ENCODE assay signal across 19 cellular contexts in genomic region chrX:122625821-122626220, GRCh38.
DNase-seq lines count a peak whose midpoint lies in the region; ATAC-seq and TF ChIP-seq lines count a peak whose summit lies in the region.
"Had no signal": no experiment of that assay in that cellular context is flagged by ENCODE, and none has a peak within 500 bp of the region (broad histone marks: within the 10 kb centered on the region; RNA-seq: fewer than 3 reads in every experiment).

No MANE protein-coding gene starts in this region.

- no peak overlapping the region for H3K4me3 ChIP-seq in IMR-90 (ENCODE audit: insufficient read depth, low read depth, low read length)
- no peak overlapping the region for H3K4me3 ChIP-seq in epithelial cell of proximal tubule (ENCODE audit: low read depth, low read length)
- no peak overlapping the region for H3K4me3 ChIP-seq in retinal pigment epithelial cell (ENCODE audit: low read length)
- no peak overlapping the region for H3K4me3 ChIP-seq in prostate gland
- H3K4me3 ChIP-seq: right atrium auricular region, tibial artery had no signal

- H4K5ac ChIP-seq in IMR-90 (ENCODE audit: low read depth, low read length), result no peak overlapping the region

- no peak overlapping the region for H2BK15ac ChIP-seq in IMR-90 (ENCODE audit: low read depth, low read length)

- H3K27me3 ChIP-seq in IMR-90 (ENCODE audit: control insufficient read depth, insufficient read depth, low read length), result no peaks in the 10 kb centered on the region
- no peaks in the 10 kb centered on the region for H3K27me3 ChIP-seq in prostate gland (replicated peaks; ENCODE audit: insufficient read depth)
- H3K27me3 ChIP-seq: right atrium auricular region, tibial artery had no signal

- in situ Hi-C loops in IMR-90 (cut with MboI; ENCODE audit: low sequenced_read_pairs), result no loop called here

- no peaks in the 10 kb centered on the region for H3K9me3 ChIP-seq in IMR-90 (ENCODE audit: control insufficient read depth, insufficient read depth, low read length)
- H3K9me3 ChIP-seq in prostate gland, result no peaks in the 10 kb centered on the region
- H3K9me3 ChIP-seq: right atrium auricular region, tibial artery had no signal

- H2BK20ac ChIP-seq in IMR-90 (ENCODE audit: low read depth, low read length), result no peak overlapping the region

- no peaks in the 10 kb centered on the region for H3K79me1 ChIP-seq in IMR-90 (ENCODE audit: low read depth in 1 of 2, low read length in 2 of 2)

- TF ChIP-seq RAD21 in IMR-90 (IDR thresholded peaks at IDR 0.05; ENCODE audit: low read length), result no peak

- TF ChIP-seq CTCF in IMR-90 (conservative IDR thresholded peaks at IDR 0.05; ENCODE audit: low read depth, low read length), result no peak
- no peak for TF ChIP-seq CTCF in epithelial cell of proximal tubule (conservative IDR thresholded peaks at IDR 0.05; ENCODE audit: low read depth, low read length)
- TF ChIP-seq CTCF in retinal pigment epithelial cell (conservative IDR thresholded peaks at IDR 0.05; ENCODE audit: low read depth, low read length), result no peak
- no peak for TF ChIP-seq CTCF in prostate gland (IDR thresholded peaks at IDR 0.05)

- H3K9ac ChIP-seq in IMR-90 (ENCODE audit: low read depth, low read length), result no peak overlapping the region

- CTCF ChIA-PET in IMR-90 (lab: Yijun Ruan, JAX), result no interaction called here

- H4K91ac ChIP-seq in IMR-90 (ENCODE audit: insufficient read depth, low read depth, low read length), result no peak overlapping the region

- H3K14ac ChIP-seq in IMR-90 (replicated peaks; ENCODE audit: low read depth, low read length), result no peak overlapping the region

- no peak overlapping the region for H3K4ac ChIP-seq in IMR-90 (ENCODE audit: low read depth, low read length)

- no peak overlapping the region for H2BK5ac ChIP-seq in IMR-90 (ENCODE audit: low read depth, low read length, poor library complexity, severe bottlenecking)

- no peak overlapping the region for H3K23ac ChIP-seq in IMR-90 (ENCODE audit: low read depth, low read length)

- POLR2A ChIA-PET in IMR-90 (lab: Charles Lee; ENCODE audit: unreplicated experiment), result no interaction called here

- H3K4me1 ChIP-seq in IMR-90 (ENCODE audit: control insufficient read depth, insufficient read depth, low read length) (no peaks in the 10 kb centered on the region), prostate gland (replicated peaks) (no peaks in the 10 kb centered on the region)
- H3K4me1 ChIP-seq: right atrium auricular region, tibial artery had no signal

- H3K9me1 ChIP-seq in IMR-90 (ENCODE audit: insufficient read depth, low read length), result no peaks in the 10 kb centered on the region

- intact Hi-C loops in IMR-90 (cut with micrococcal nuclease), result no loop called here
- intact Hi-C loops in prostate gland (cut with DNase I), result no loop called here

- no peak overlapping the region for H4K8ac ChIP-seq in IMR-90 (ENCODE audit: low read depth in 2 of 2, low read length in 2 of 2)

- no peak overlapping the region for H3K18ac ChIP-seq in IMR-90 (ENCODE audit: low read depth, low read length)

- dilution Hi-C loops in IMR-90 (cut with HindIII; ENCODE audit: low sequenced_read_pairs, unreplicated experiment), result no loop called here

- no peak for TF ChIP-seq POLR2A in IMR-90 (IDR thresholded peaks at IDR 0.05; ENCODE audit: low read depth, low read length)
- no peak for TF ChIP-seq POLR2A in prostate gland (IDR thresholded peaks at IDR 0.05)

- no peak overlapping the region for H2AK5ac ChIP-seq in IMR-90 (ENCODE audit: low read depth, low read length)

- DNase-seq in GM04503 (ENCODE audit: low read depth) (peak; percentile 57), IMR-90 (peak; percentile 38), epithelial cell of proximal tubule (ENCODE audit: low read depth) (peak; percentile 15), retinal pigment epithelial cell (ENCODE audit: low read depth) (peak; percentile 18), prostate gland (ENCODE audit: low spot score) (no peak), activated T-cell treated with anti-CD3 and anti-CD28 coated beads for 4 hours (no peak), T-helper 9 cell (no peak)
- DNase-seq: activated CD8-positive, alpha-beta memory T cell treated with anti-CD3 and anti-CD28 coated beads, Interleukin-2, amount 10 ng/mL, durations not matched to agents 7 days and 5 days; activated naive CD4-positive, alpha-beta T cell treated with anti-CD3 and anti-CD28 coated beads, Interleukin-2, amount 10 ng/mL, durations not matched to agents 7 days and 5 days; CD4-positive, alpha-beta memory T cell; central memory CD4-positive, alpha-beta T cell; H7; KG1; naive B cell; NCI-H146; stimulated activated CD4-positive, alpha-beta T cell treated with anti-CD3 and anti-CD28 coated beads, Interleukin-2, amount 100 ng/mL, for 48 hours; tibial artery had no signal

- H2BK120ac ChIP-seq in IMR-90 (ENCODE audit: low read depth, low read length), result no peak overlapping the region

- no peak for ATAC-seq in IMR-90 (ENCODE audit: low read depth)
- ATAC-seq: activated CD8-positive, alpha-beta memory T cell treated with anti-CD3 and anti-CD28 coated beads, Interleukin-2, amount 10 ng/mL, durations not matched to agents 7 days and 5 days; WTC11 had no signal

- H3K27ac ChIP-seq in IMR-90 (ENCODE audit: insufficient read depth, low read length) (no peak overlapping the region), prostate gland (no peak overlapping the region)
- H3K27ac ChIP-seq: right atrium auricular region, tibial artery had no signal

- H2AK9ac ChIP-seq in IMR-90 (replicated peaks; ENCODE audit: low read depth, low read length, poor library complexity), result no peak overlapping the region

- no peak overlapping the region for H3K4me2 ChIP-seq in IMR-90 (ENCODE audit: low read depth, low read length)

- H4K20me1 ChIP-seq in IMR-90 (ENCODE audit: insufficient read depth, low read length), result no peaks in the 10 kb centered on the region

- H3K56ac ChIP-seq in IMR-90 (ENCODE audit: extremely low read depth, insufficient read depth, low read length), result no peak overlapping the region

- BruUV-seq in IMR-90 (replicated peaks; lab: Mats Ljungman, UMichigan), result no TSS peak

- no peak overlapping the region for H2AFZ ChIP-seq in IMR-90 (replicated peaks; ENCODE audit: low read length, poor library complexity)

- no CpG with 5 or more reads among the region's 3 CpGs for WGBS in IMR-90 (ENCODE audit: extremely low coverage in 2 of 2, insufficient read length in 1 of 2), 2 experiments
- WGBS in prostate gland, result 36% methylated on average over 3 of the region's 3 CpGs

- no peaks in the 10 kb centered on the region for H3K36me3 ChIP-seq in IMR-90 (ENCODE audit: control insufficient read depth, insufficient read depth, low read length)
- H3K36me3 ChIP-seq in prostate gland, result no peaks in the 10 kb centered on the region
- H3K36me3 ChIP-seq: right atrium auricular region, tibial artery had no signal

TF ChIP-seq in IMR-90, 13 proteins besides CTCF, POLR2A, EP300 and RAD21:
- TF ChIP-seq RCOR1 (IDR thresholded peaks at IDR 0.05; ENCODE audit: insufficient replicate concordance, low read length) (no peak), MAFK (IDR thresholded peaks at IDR 0.05; ENCODE audit: low read depth, low read length) (no peak), MAZ (IDR thresholded peaks at IDR 0.05; ENCODE audit: borderline replicate concordance, low read depth, low read length) (no peak), MXI1 (IDR thresholded peaks at IDR 0.05; ENCODE audit: borderline replicate concordance, low read depth, low read length) (no peak), FOS (IDR thresholded peaks at IDR 0.05; ENCODE audit: low read depth, low read length) (no peak), RFX5 (IDR thresholded peaks at IDR 0.05; ENCODE audit: low read depth, low read length) (no peak), ELK1 (IDR thresholded peaks at IDR 0.05; ENCODE audit: borderline replicate concordance, low read depth, low read length) (no peak), CEBPB (IDR thresholded peaks at IDR 0.05; ENCODE audit: low read depth, low read length) (no peak), BHLHE40 (IDR thresholded peaks at IDR 0.05; ENCODE audit: low read depth, low read length) (no peak), USF2 (IDR thresholded peaks at IDR 0.05; ENCODE audit: low read depth, low read length) (no peak), SMC3 (IDR thresholded peaks at IDR 0.05; ENCODE audit: low read depth, low read length) (no peak)
TF ChIP-seq in IMR-90: peak in this region for 0.

Comparison
In these comparisons a context has a peak if more than half of its experiments do, and no peak if none do; other contexts are left out.
1. DNase-seq: peak in GM04503 (single experiment), IMR-90 (single experiment), epithelial cell of proximal tubule (single experiment) and retinal pigment epithelial cell (single experiment); none in prostate gland (single experiment), activated T-cell treated with anti-CD3 and anti-CD28 coated beads for 4 hours (single experiment) and T-helper 9 cell (single experiment).